1 cellular context compared by ENCODE assay signal in genomic region chr3:134341391-134341790, GRCh38.
A peak's percentile ranks its signal among the peaks of the same experiment; 100 is the strongest.
TF ChIP-seq lines count a peak whose summit lies in the region.

No MANE protein-coding gene starts in this region.

TF ChIP-seq in HCT116, 20 proteins besides CTCF, POLR2A, EP300 and RAD21 (continued from another document):
- 0 out of 2 replicates have a peak, but pooled peaks have one; percentile 28 for TF ChIP-seq MAX (IDR thresholded peaks at IDR 0.05)
TF ChIP-seq in HCT116: peak in this region for 1.
